ENCODE assay signal across 10 cellular contexts in the genomic region with DNA sequence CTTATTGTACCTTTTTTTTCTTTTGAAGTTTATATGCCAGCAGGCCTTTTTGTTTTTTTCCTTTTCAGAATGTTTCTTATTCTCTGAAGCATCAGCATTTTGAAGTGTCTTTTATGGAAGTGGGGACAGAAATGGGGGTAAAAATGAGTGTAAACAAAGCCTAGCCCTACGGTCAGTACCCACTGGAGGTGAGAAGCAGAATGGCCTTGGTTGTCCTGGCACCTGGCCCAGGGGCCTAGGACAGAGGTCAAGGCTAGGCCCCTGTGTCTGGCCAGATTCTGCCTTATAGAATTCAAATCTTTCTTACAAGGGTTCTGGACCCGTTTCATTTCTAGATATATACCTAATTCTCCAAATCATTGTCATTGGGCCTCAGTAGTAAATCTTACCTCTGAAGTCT. TPM values are rescaled to one million over a fixed set of nuclear protein-coding genes. Genes with fewer than 3 reads are reported as not detected.
"Had no signal": no experiment of that assay in that cellular context is flagged by ENCODE, and none has a peak within 500 bp of the region (broad histone marks: within the 10 kb centered on the region; RNA-seq: fewer than 3 reads in every experiment).

No MANE protein-coding gene starts in this region.

- H3K9ac ChIP-seq: KMS-11 had no signal

- H3K27ac ChIP-seq: HL-60, KMS-11 had no signal

- ATAC-seq: K562 had no signal

- FAIRE-seq: HTR-8/SVneo, K562 had no signal

- DNase-seq: IMR-90, KBM-7, KG1 had no signal

- H3K4me3 ChIP-seq: K562 had no signal

- H3K4me2 ChIP-seq: KMS-11 had no signal

RNA-seq across cellular contexts. Expression of a gene that starts 3.5 kb away (rescaled TPM):
- total RNA-seq: HT-29 had no signal

RNA-seq across cellular contexts. Expression of a gene that starts 12.1 kb away (rescaled TPM):
- total RNA-seq: HT-29, HT1080, IMR-90 had no signal
- polyA plus RNA-seq: IgD-negative memory B cell, IMR-90 had no signal
